2 cellular contexts compared by ENCODE assay signal in genomic region chr3:122389892-122390291, GRCh38.
TF ChIP-seq lines count a peak whose summit lies in the region.

No MANE protein-coding gene starts in this region.

TF ChIP-seq in K562, 482 proteins besides CTCF, POLR2A, EP300 and RAD21:
- TF ChIP-seq CLOCK (CRISPR knock-in tag; IDR thresholded peaks at IDR 0.05; ENCODE audit: borderline replicate concordance) (no peak), ZNF79 (CRISPR knock-in tag; IDR thresholded peaks at IDR 0.05; ENCODE audit: low read depth) (no peak), SRF (CRISPR knock-in tag; IDR thresholded peaks at IDR 0.05) (no peak), KDM4B (IDR thresholded peaks at IDR 0.05; ENCODE audit: borderline replicate concordance in 2 of 2, low read depth in 1 of 2) (no peak), TCF7 (IDR thresholded peaks at IDR 0.05; ENCODE audit: borderline replicate concordance) (no peak), ZSCAN29 (IDR thresholded peaks at IDR 0.05) (no peak), DEAF1 (CRISPR knock-in tag; IDR thresholded peaks at IDR 0.05) (no peak), HDGF (IDR thresholded peaks at IDR 0.05) (no peak), VEZF1 (CRISPR knock-in tag; IDR thresholded peaks at IDR 0.05) (no peak), NCOA2 (IDR thresholded peaks at IDR 0.05; ENCODE audit: partially characterized antibody in 2 of 2) (no peak), USF2 (CRISPR knock-in tag; IDR thresholded peaks at IDR 0.05) (no peak), POLR3G (IDR thresholded peaks at IDR 0.05; ENCODE audit: extremely low read depth, insufficient read length, insufficient replicate concordance) (no peak), SMARCA4 (IDR thresholded peaks at IDR 0.05) (no peak), MCM2 (IDR thresholded peaks at IDR 0.05; ENCODE audit: low read depth) (no peak)
TF ChIP-seq in K562: peak in this region for 0.

TF ChIP-seq in HepG2, 621 proteins besides CTCF, POLR2A, EP300 and RAD21:
- TF ChIP-seq ARHGAP35 (CRISPR knock-in tag; IDR thresholded peaks at IDR 0.05; ENCODE audit: borderline replicate concordance), result no peak
- no peak for TF ChIP-seq ZNF160 (CRISPR knock-in tag; IDR thresholded peaks at IDR 0.05)
- TF ChIP-seq KAT2B (IDR thresholded peaks at IDR 0.05; ENCODE audit: borderline replicate concordance, low read depth, low read length), result no peak
- no peak for TF ChIP-seq ZNF530 (CRISPR knock-in tag; IDR thresholded peaks at IDR 0.05; ENCODE audit: low read depth)
- no peak for TF ChIP-seq HNF4A (CRISPR knock-in tag; IDR thresholded peaks at IDR 0.05)
- no peak for TF ChIP-seq PHB2 (IDR thresholded peaks at IDR 0.05; ENCODE audit: partially characterized antibody)
- no peak for TF ChIP-seq KDM2A (CRISPR knock-in tag; IDR thresholded peaks at IDR 0.05; ENCODE audit: borderline replicate concordance, low read depth)
- TF ChIP-seq ZNF850 (CRISPR knock-in tag; conservative IDR thresholded peaks at IDR 0.05), result no peak
- TF ChIP-seq THAP8 (CRISPR knock-in tag; IDR thresholded peaks at IDR 0.05; ENCODE audit: borderline replicate concordance), result no peak
- TF ChIP-seq NFKB2 (CRISPR knock-in tag; IDR thresholded peaks at IDR 0.05; ENCODE audit: borderline replicate concordance), result no peak
- no peak for TF ChIP-seq ZBTB8A (CRISPR knock-in tag; IDR thresholded peaks at IDR 0.05; ENCODE audit: borderline replicate concordance, low read depth)
- no peak for TF ChIP-seq HMGXB4 (CRISPR knock-in tag; IDR thresholded peaks at IDR 0.05; ENCODE audit: borderline replicate concordance in 1 of 2, low read depth in 1 of 2)
- TF ChIP-seq PCBP2 (optimal IDR thresholded peaks at IDR 0.05; ENCODE audit: low read depth, low read length, poor library complexity, severe bottlenecking), result no peak
- no peak for TF ChIP-seq MBD4 (IDR thresholded peaks at IDR 0.05; ENCODE audit: borderline replicate concordance, low read length)
- no peak for TF ChIP-seq GABPB1 (CRISPR knock-in tag; IDR thresholded peaks at IDR 0.05)
- TF ChIP-seq ZBTB10 (CRISPR knock-in tag; IDR thresholded peaks at IDR 0.05; ENCODE audit: borderline replicate concordance), result no peak
- no peak for TF ChIP-seq PAF1 (CRISPR knock-in tag; IDR thresholded peaks at IDR 0.05)
- TF ChIP-seq PHF20 (CRISPR knock-in tag; IDR thresholded peaks at IDR 0.05), result no peak
TF ChIP-seq in HepG2: peak in this region for 0.
